Comparison of ENCODE assay signal across 12 cellular contexts in genomic region chr9:110777201-110777842, GRCh38.
DNase-seq lines count a peak whose midpoint lies in the region; ATAC-seq, FAIRE-seq and TF ChIP-seq lines count a peak whose summit lies in the region.
"Had no signal": no experiment of that assay in that cellular context is flagged by ENCODE, and none has a peak within 500 bp of the region (broad histone marks: within the 10 kb centered on the region; RNA-seq: fewer than 3 reads in every experiment).

No MANE protein-coding gene starts in this region.

- H3K79me2 ChIP-seq in GM12878 (ENCODE audit: control insufficient read depth, insufficient read depth, low read length) = no peaks in the 10 kb centered on the region

- SMC1A ChIA-PET in GM12878 (lab: Charles Lee; ENCODE audit: uncharacterized antibody, unreplicated experiment) = interaction anchor here (0.7 to 3.1 kb wide), 13 partner anchors 9 to 259 kb away, joined by 3 to 21 read pairs (median 4); no protein-coding TSS in a partner anchor

- no peak overlapping the region for H3K9ac ChIP-seq in GM12878 (ENCODE audit: control insufficient read depth, insufficient read depth, low read length)

- DNase-seq in M059J (ENCODE audit: low read depth) (peak; percentile 68), GM12878 (ENCODE audit: low read depth, low spot score) (no peak), medulla oblongata (ENCODE audit: extremely low spot score) (peak; percentile 26), thyroid gland (no peak), DMS79 treated with DMSO at 0.1 percent for 48 hours (lab: John Stamatoyannopoulos, UW) (no peak), sigmoid colon (no peak)
- no peak for DNase-seq in stimulated activated CD4-positive, alpha-beta T cell treated with anti-CD3 and anti-CD28 coated beads, Interleukin-2, amount 100 ng/mL, for 48 hours
- DNase-seq: activated naive CD4-positive, alpha-beta T cell treated with anti-CD3 and anti-CD28 coated beads, Interleukin-2, amount 10 ng/mL, durations not matched to agents 7 days and 5 days; CD8-positive, alpha-beta memory T cell; NCI-H1417 treated with DMSO at 0.1 percent for 48 hours; NCI-H526 had no signal

- 25% methylated on average over 4 of the region's 4 CpGs for WGBS in GM12878 (ENCODE audit: insufficient coverage, insufficient replicate concordance, low lambda C conversion rate, missing lambda C conversion rate)
- WGBS in thyroid gland, 2 donors = 46 to 62% methylated on average over 4 of the region's 4 CpGs
- 21 to 38% methylated on average over 4 of the region's 4 CpGs for WGBS in sigmoid colon, 2 donors

- no peak overlapping the region for H3K4me2 ChIP-seq in GM12878 (ENCODE audit: control insufficient read depth, insufficient read depth)

- H3K27me3 ChIP-seq in GM12878 (replicated peaks in 1 of 2; ENCODE audit: control insufficient read depth in 2 of 2, insufficient read depth in 2 of 2, low read length in 1 of 2) (no peaks in the 10 kb centered on the region), thyroid gland (no peaks in the 10 kb centered on the region), sigmoid colon (no peaks in the 10 kb centered on the region)

- no peak for ATAC-seq in GM12878

- H3K4me1 ChIP-seq in GM12878 (ENCODE audit: control insufficient read depth, insufficient read depth, low read length) (no peaks in the 10 kb centered on the region), thyroid gland (peaks cover 10 to 17% of the 10 kb centered on the region in 2 donors), sigmoid colon (no peaks in the 10 kb centered on the region)

- intact Hi-C loops in GM12878 (cut with micrococcal nuclease; ENCODE audit: unreplicated experiment) = no loop called here
- intact Hi-C loops in thyroid gland (cut with DNase I) = no loop called here
- intact Hi-C loops in sigmoid colon (cut with DNase I) = no loop called here

- BruUV-seq in GM12878 (replicated peaks; lab: Mats Ljungman, UMichigan) = no TSS peak

- TF ChIP-seq RAD21 in GM12878 (IDR thresholded peaks at IDR 0.05; ENCODE audit: insufficient read depth, low read depth, low read length) = no peak

- FAIRE-seq in GM12878 (lab: Jason Lieb, UNC) = peak; percentile 13
- FAIRE-seq: TTC549 had no signal

- H3K9me3 ChIP-seq in GM12878 (replicated peaks; ENCODE audit: control insufficient read depth, insufficient read depth, low read length) = no peaks in the 10 kb centered on the region
- H3K9me3 ChIP-seq in thyroid gland = no peaks in the 10 kb centered on the region
- no peaks in the 10 kb centered on the region for H3K9me3 ChIP-seq in sigmoid colon

- TF ChIP-seq CTCF in GM12878 (IDR thresholded peaks at IDR 0.05 in 2 of 3, conservative IDR thresholded peaks at IDR 0.05 in 1 of 3; ENCODE audit: control insufficient read depth in 2 of 3, extremely low read depth in 1 of 3, insufficient read depth in 1 of 3, low read depth in 3 of 3, low read length in 3 of 3) (no peak), thyroid gland (IDR thresholded peaks at IDR 0.05) (no peak), sigmoid colon (IDR thresholded peaks at IDR 0.05) (no peak)

- RAD21 ChIA-PET in GM12878 (lab: Charles Lee; ENCODE audit: unreplicated experiment) = interaction anchor here (1.0 to 1.3 kb wide), 3 partner anchors 24 to 30 kb away, joined by 3 to 4 read pairs (median 3); no protein-coding TSS in a partner anchor

- no peak for TF ChIP-seq POLR2A in GM12878 (IDR thresholded peaks at IDR 0.05; ENCODE audit: low read depth, low read length)
- TF ChIP-seq POLR2A in thyroid gland (IDR thresholded peaks at IDR 0.05) = no peak
- TF ChIP-seq POLR2A in sigmoid colon (IDR thresholded peaks at IDR 0.05) = no peak

- POLR2A ChIA-PET in GM12878 (lab: Charles Lee) = interaction anchor here (1.2 kb wide), 1 partner anchor 10 kb away, joined by 3 read pairs; no protein-coding TSS in a partner anchor

- no peaks in the 10 kb centered on the region for H4K20me1 ChIP-seq in GM12878 (ENCODE audit: control insufficient read depth, insufficient read depth)

- no peak overlapping the region for H3K4me3 ChIP-seq in GM12878
- no peak overlapping the region for H3K4me3 ChIP-seq in thyroid gland (replicated peaks in 1 of 3)
- no peak overlapping the region for H3K4me3 ChIP-seq in sigmoid colon

- H3K36me3 ChIP-seq in GM12878 (ENCODE audit: control insufficient read depth in 2 of 2, insufficient read depth in 2 of 2, low read length in 1 of 2) (no peaks in the 10 kb centered on the region), thyroid gland (no peaks in the 10 kb centered on the region), sigmoid colon (no peaks in the 10 kb centered on the region)

- in situ Hi-C loops in GM12878 (cut with MboI) = no loop called here

- H2AFZ ChIP-seq in GM12878 (ENCODE audit: control insufficient read depth, low read depth, low read length) = no peak overlapping the region

- TF ChIP-seq EP300 in GM12878 (IDR thresholded peaks at IDR 0.05; ENCODE audit: borderline replicate concordance in 1 of 2, control insufficient read depth in 1 of 2, low read depth in 2 of 2, low read length in 2 of 2) (no peak), sigmoid colon (IDR thresholded peaks at IDR 0.05) (no peak)

- H3K27ac ChIP-seq in GM12878 (ENCODE audit: control insufficient read depth, insufficient read depth) = no peak overlapping the region
- peak overlapping the region in 2 of 3 donors; percentile 8 to 10 for H3K27ac ChIP-seq in thyroid gland
- H3K27ac ChIP-seq in sigmoid colon = peak overlapping the region in 2 of 4 donors; percentile 18 to 22

- CTCF ChIA-PET in GM12878 (lab: Yijun Ruan, JAX) = interaction anchor here (0.8 to 2.4 kb wide), 5 partner anchors 10 to 32 kb away, joined by 3 to 6 read pairs (median 3); no protein-coding TSS in a partner anchor

TF ChIP-seq in GM12878, 131 proteins besides CTCF, POLR2A, EP300 and RAD21 (continues in another document):
- no peak for TF ChIP-seq NR2F1 (conservative IDR thresholded peaks at IDR 0.05)
- no peak for TF ChIP-seq IKZF1 (conservative IDR thresholded peaks at IDR 0.05)
- TF ChIP-seq SUPT20H (IDR thresholded peaks at IDR 0.05; ENCODE audit: borderline replicate concordance, control insufficient read depth, low read depth, low read length) = no peak
- no peak for TF ChIP-seq CHD1 (IDR thresholded peaks at IDR 0.05; ENCODE audit: low read depth, low read length)
- no peak for TF ChIP-seq PAX5 (IDR thresholded peaks at IDR 0.05; ENCODE audit: borderline replicate concordance, low read depth, low read length)
- TF ChIP-seq ZBTB4 (CRISPR knock-in tag; IDR thresholded peaks at IDR 0.05) = no peak
- TF ChIP-seq ZBTB33 (IDR thresholded peaks at IDR 0.05) = no peak
- TF ChIP-seq BHLHE40 (IDR thresholded peaks at IDR 0.05; ENCODE audit: borderline replicate concordance in 1 of 2, low read depth in 2 of 2, low read length in 1 of 2) = no peak
- TF ChIP-seq EED (IDR thresholded peaks at IDR 0.05; ENCODE audit: low read depth) = no peak

Comparison
In these comparisons a context has a peak if more than half of its experiments do, and no peak if none do; other contexts are left out.
1. DNase-seq: peak in M059J (single experiment) and medulla oblongata (single experiment); none in GM12878 (single experiment), thyroid gland (0 of 2), DMS79 treated with DMSO at 0.1 percent for 48 hours (single experiment), stimulated activated CD4-positive, alpha-beta T cell treated with anti-CD3 and anti-CD28 coated beads, Interleukin-2, amount 100 ng/mL, for 48 hours (0 of 2) and sigmoid colon (single experiment).